ENCODE assay signal across 2 cellular contexts in genomic region chr6:28958561-28959243, GRCh38. TPM values are rescaled to one million over a fixed set of nuclear protein-coding genes. Genes with fewer than 3 reads are reported as not detected.
"Had no signal": no experiment of that assay in that cellular context is flagged by ENCODE, and none has a peak within 500 bp of the region (broad histone marks: within the 10 kb centered on the region; RNA-seq: fewer than 3 reads in every experiment).

No MANE protein-coding gene starts in this region.

RNA-seq across cellular contexts. Expression of gene ZNF311, which starts 46.4 kb away (rescaled TPM):
- total RNA-seq: SK-MEL-5 had no signal
- polyA plus RNA-seq: IgD-negative memory B cell had no signal
